ENCODE assay signal across 8 cellular contexts in the genomic region with DNA sequence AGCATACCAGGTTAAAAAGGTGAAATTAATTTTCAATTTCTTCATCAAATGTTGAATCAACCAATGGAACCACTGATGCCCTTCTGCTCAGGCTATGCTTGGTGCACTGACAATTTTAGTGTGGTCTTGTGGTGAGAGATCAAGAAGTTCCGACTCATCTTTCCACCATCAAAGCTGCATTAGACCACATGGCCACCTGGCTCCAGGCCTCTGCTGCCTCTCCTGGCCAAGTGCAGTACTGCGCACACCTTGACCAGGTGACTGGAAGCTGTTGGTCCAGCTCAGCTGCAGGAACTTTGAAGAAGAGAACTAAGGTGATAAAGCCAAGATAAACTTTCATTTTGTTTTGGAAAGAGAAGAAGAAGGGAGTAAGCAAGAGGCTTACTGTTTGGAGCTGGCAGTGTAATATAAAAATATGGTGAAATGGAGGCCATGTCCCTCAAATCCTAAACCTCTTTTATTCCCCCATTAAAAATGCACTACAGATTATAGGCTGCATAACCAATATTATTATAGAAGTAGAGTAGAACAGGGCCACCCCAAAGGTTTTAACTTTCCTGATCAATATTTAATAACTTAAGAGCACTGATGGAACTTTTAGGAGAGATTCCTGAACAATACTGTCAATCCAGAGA.
DNase-seq lines count a peak whose midpoint lies in the region; ATAC-seq and TF ChIP-seq lines count a peak whose summit lies in the region.

No MANE protein-coding gene starts in this region.

- H3K36me3 ChIP-seq in BJ (ENCODE audit: control insufficient read depth, insufficient read depth, low read length) (no peaks in the 10 kb centered on the region), mammary epithelial cell (ENCODE audit: insufficient read depth, low read length) (no peaks in the 10 kb centered on the region), psoas muscle (ENCODE audit: insufficient read depth in 1 of 2, low read depth in 1 of 2) (no peaks in the 10 kb centered on the region), ovary (no peaks in the 10 kb centered on the region)

- ATAC-seq in GM18517 (IDR thresholded peaks at IDR 0.05; ENCODE audit: unreplicated experiment) (peak; percentile 97), HG02852 (IDR thresholded peaks at IDR 0.05; ENCODE audit: unreplicated experiment) (peak; percentile 99), psoas muscle (no peak)

- TF ChIP-seq CTCF in BJ (IDR thresholded peaks at IDR 0.05; ENCODE audit: insufficient read depth, low read depth, low read length): peak; percentile 55
- peak; percentile 84 to 98 for TF ChIP-seq CTCF in mammary epithelial cell (conservative IDR thresholded peaks at IDR 0.05 in 1 of 2, IDR thresholded peaks at IDR 0.05 in 1 of 2; ENCODE audit: extremely low read depth in 1 of 2, insufficient read depth in 1 of 2, low read depth in 1 of 2, low read length in 2 of 2)
- TF ChIP-seq CTCF in psoas muscle (IDR thresholded peaks at IDR 0.05): peak; percentile 34
- TF ChIP-seq CTCF in ovary (IDR thresholded peaks at IDR 0.05): no peak

- intact Hi-C loops in mammary epithelial cell (cut with micrococcal nuclease) (loop anchor here (1.0 kb wide), 1 partner anchor 162 kb away; no protein-coding TSS in a partner anchor), psoas muscle (cut with DNase I) (no loop called here), ovary (cut with DNase I) (loop anchor here in 1 of 4 donors (10.0 kb wide), 1 partner anchor 46 kb away; no protein-coding TSS in a partner anchor)

- WGBS in mammary epithelial cell (ENCODE audit: low coverage, missing lambda C conversion rate): 63% methylated on average over 2 of the region's 2 CpGs
- WGBS in psoas muscle, 3 donors: 91 to 96% (median 92%) methylated on average over 2 of the region's 2 CpGs
- WGBS in ovary, 3 donors: 87 to 97% (median 92%) methylated on average over 2 of the region's 2 CpGs

- TF ChIP-seq EP300 in ovary (IDR thresholded peaks at IDR 0.05): no peak

- H3K27me3 ChIP-seq in BJ (ENCODE audit: control insufficient read depth, insufficient read depth, low read length) (no peaks in the 10 kb centered on the region), mammary epithelial cell (ENCODE audit: insufficient read depth, low read length) (peaks cover 4% of the 10 kb centered on the region), psoas muscle (ENCODE audit: insufficient read depth in 3 of 3, low read length in 2 of 3) (no peaks in the 10 kb centered on the region), ovary (no peaks in the 10 kb centered on the region)

- in situ Hi-C loops in mammary epithelial cell (cut with MboI; ENCODE audit: low sequenced_read_pairs in 2 of 2): loop anchor here in 1 of 2 donors (25.0 kb wide), 1 partner anchor 151 kb away; no protein-coding TSS in a partner anchor

- dilution Hi-C loops in mammary epithelial cell (cut with HindIII; ENCODE audit: low sequenced_read_pairs): no loop called here

- no peaks in the 10 kb centered on the region for H3K79me2 ChIP-seq in mammary epithelial cell (ENCODE audit: insufficient read depth, low read length)

- H4K20me1 ChIP-seq in mammary epithelial cell (ENCODE audit: insufficient read depth, low read length): no peaks in the 10 kb centered on the region

- CTCF ChIA-PET in BJ (lab: Yijun Ruan, JAX): interaction anchor here (1.2 kb wide), 1 partner anchor 31 kb away, joined by 5 read pairs; no protein-coding TSS in a partner anchor
- CTCF ChIA-PET in mammary epithelial cell (lab: Charles Lee; ENCODE audit: low non-redundant PET): interaction anchor here (0.6 kb wide), 3 partner anchors 10 to 621 kb away, joined by 3 to 9 read pairs (median 3); no protein-coding TSS in a partner anchor

- H3K9ac ChIP-seq in mammary epithelial cell (ENCODE audit: insufficient read depth, low read length): no peak overlapping the region

- POLR2A ChIA-PET in BJ (lab: Charles Lee): no interaction called here

- no peak for TF ChIP-seq POLR2A in ovary (IDR thresholded peaks at IDR 0.05)

- DNase-seq in BJ (ENCODE audit: low read depth) (no peak), OCI-M1 (lab: John Stamatoyannopoulos, UW) (peak; percentile 58), mammary epithelial cell (peak; percentile 35), psoas muscle (no peak), SIG-M5 treated with dmso at 0.1 percent for 504 hours (lab: John Stamatoyannopoulos, UW; ENCODE audit: unreplicated experiment) (no peak), ovary (no peak)

- H2AFZ ChIP-seq in mammary epithelial cell (ENCODE audit: low read depth, low read length): no peak overlapping the region

- H3K4me1 ChIP-seq in mammary epithelial cell (ENCODE audit: insufficient read depth, low read length) (no peaks in the 10 kb centered on the region), psoas muscle (no peaks in the 10 kb centered on the region), ovary (ENCODE audit: insufficient read depth) (no peaks in the 10 kb centered on the region)

- no peak overlapping the region for H3K4me3 ChIP-seq in BJ (ENCODE audit: low read depth, low read length)
- H3K4me3 ChIP-seq in mammary epithelial cell (replicated peaks in 1 of 3; ENCODE audit: insufficient read depth in 1 of 3, low read depth in 2 of 3, low read length in 3 of 3): no peak overlapping the region
- H3K4me3 ChIP-seq in psoas muscle: no peak overlapping the region
- no peak overlapping the region for H3K4me3 ChIP-seq in ovary

- no peaks in the 10 kb centered on the region for H3K9me3 ChIP-seq in mammary epithelial cell (replicated peaks; ENCODE audit: insufficient read depth, low read length)
- H3K9me3 ChIP-seq in psoas muscle: no peaks in the 10 kb centered on the region
- no peaks in the 10 kb centered on the region for H3K9me3 ChIP-seq in ovary

- H3K4me2 ChIP-seq in mammary epithelial cell (ENCODE audit: insufficient read depth, low read depth, low read length): no peak overlapping the region

- H3K27ac ChIP-seq in mammary epithelial cell (ENCODE audit: insufficient read depth, low read depth, low read length): no peak overlapping the region
- H3K27ac ChIP-seq in psoas muscle: no peak overlapping the region
- H3K27ac ChIP-seq in ovary: no peak overlapping the region

- BruUV-seq in mammary epithelial cell (replicated peaks; lab: Mats Ljungman, UMichigan): no TSS peak

Comparison
In these comparisons a context has a peak if more than half of its experiments do, and no peak if none do; other contexts are left out.
1. DNase-seq: peak in OCI-M1 (single experiment) and mammary epithelial cell (single experiment); none in BJ (single experiment), psoas muscle (0 of 2), SIG-M5 treated with dmso at 0.1 percent for 504 hours (single experiment) and ovary (0 of 5).
2. CTCF ChIP-seq: peak in BJ (single experiment), mammary epithelial cell (2 of 2) and psoas muscle (single experiment); none in ovary (0 of 3).
3. ATAC-seq: peak in GM18517 (single experiment) and HG02852 (single experiment); none in psoas muscle (0 of 4).